28 cellular contexts compared by ENCODE assay signal in genomic region chr4:151885123-151885522, GRCh38.
"Had no signal": no experiment of that assay in that cellular context is flagged by ENCODE, and none has a peak within 500 bp of the region (broad histone marks: within the 10 kb centered on the region; RNA-seq: fewer than 3 reads in every experiment).

No MANE protein-coding gene starts in this region.

- H3K4me1 ChIP-seq: esophagus squamous epithelium, gastrocnemius medialis, left lung, lower lobe of right lung had no signal

- H3K4me3 ChIP-seq: esophagus squamous epithelium, gastrocnemius medialis, heart right ventricle, left lung, lower lobe of right lung, mucosa of descending colon had no signal

- FAIRE-seq: endometrium, islet of Langerhans, keratinocyte had no signal

- ATAC-seq: effector memory CD8-positive, alpha-beta T cell; esophagus mucosa; gastrocnemius medialis; heart right ventricle; left cardiac atrium; left lung; left ventricle myocardium superior; lower lobe of right lung; mucosa of descending colon; naive thymus-derived CD8-positive, alpha-beta T cell had no signal

- H3K36me3 ChIP-seq: esophagus squamous epithelium, gastrocnemius medialis, heart right ventricle, left lung, lower lobe of right lung had no signal

- H3K9me3 ChIP-seq: esophagus squamous epithelium, gastrocnemius medialis, heart right ventricle, left lung, lower lobe of right lung, mucosa of descending colon had no signal

- H3K27ac ChIP-seq: epithelial cell of prostate, esophagus squamous epithelium, gastrocnemius medialis, heart right ventricle, left lung, lower lobe of right lung had no signal

- H3K27me3 ChIP-seq: esophagus squamous epithelium, gastrocnemius medialis, heart right ventricle, left lung had no signal

- H3K4me1 Mint-ChIP-seq: mesothelial cell of epicardium had no signal

- H3K27ac Mint-ChIP-seq: dendritic cell treated with granulocyte-macrophage colony-stimulating factor and Interleukin-4, amounts not matched to agents 40 ng/mL and 50 ng/mL, for 4 days; effector memory CD8-positive, alpha-beta T cell; endodermal cell; mesothelial cell of epicardium; naive B cell; naive thymus-derived CD8-positive, alpha-beta T cell had no signal

- H3K27me3 Mint-ChIP-seq: effector memory CD8-positive, alpha-beta T cell; naive B cell; naive thymus-derived CD8-positive, alpha-beta T cell had no signal

- H3K4me3 Mint-ChIP-seq: dendritic cell treated with granulocyte-macrophage colony-stimulating factor and Interleukin-4, amounts not matched to agents 40 ng/mL and 50 ng/mL, for 4 days; effector memory CD8-positive, alpha-beta T cell; endodermal cell; mesothelial cell of epicardium; naive B cell; naive thymus-derived CD8-positive, alpha-beta T cell had no signal

- H3K36me3 Mint-ChIP-seq: mesothelial cell of epicardium; naive B cell; naive thymus-derived CD8-positive, alpha-beta T cell had no signal

- DNase-seq: cortex of kidney; effector CD8-positive, alpha-beta T cell; effector memory CD8-positive, alpha-beta T cell; endodermal cell; erythroblast; esophagus squamous epithelium; foreskin fibroblast; foreskin melanocyte; gastrocnemius medialis; glutamatergic neuron; head of caudate nucleus; heart right ventricle; hippocampal formation; left cardiac atrium; left lung; left ventricle myocardium superior; lower lobe of right lung; mesenchymal stem cell; mucosa of descending colon; naive B cell; naive thymus-derived CD8-positive, alpha-beta T cell had no signal

- H3K9me3 Mint-ChIP-seq: dendritic cell treated with granulocyte-macrophage colony-stimulating factor and Interleukin-4, amounts not matched to agents 40 ng/mL and 50 ng/mL, for 4 days; effector memory CD8-positive, alpha-beta T cell; endodermal cell; mesothelial cell of epicardium; naive thymus-derived CD8-positive, alpha-beta T cell had no signal
